In the genomic region with DNA sequence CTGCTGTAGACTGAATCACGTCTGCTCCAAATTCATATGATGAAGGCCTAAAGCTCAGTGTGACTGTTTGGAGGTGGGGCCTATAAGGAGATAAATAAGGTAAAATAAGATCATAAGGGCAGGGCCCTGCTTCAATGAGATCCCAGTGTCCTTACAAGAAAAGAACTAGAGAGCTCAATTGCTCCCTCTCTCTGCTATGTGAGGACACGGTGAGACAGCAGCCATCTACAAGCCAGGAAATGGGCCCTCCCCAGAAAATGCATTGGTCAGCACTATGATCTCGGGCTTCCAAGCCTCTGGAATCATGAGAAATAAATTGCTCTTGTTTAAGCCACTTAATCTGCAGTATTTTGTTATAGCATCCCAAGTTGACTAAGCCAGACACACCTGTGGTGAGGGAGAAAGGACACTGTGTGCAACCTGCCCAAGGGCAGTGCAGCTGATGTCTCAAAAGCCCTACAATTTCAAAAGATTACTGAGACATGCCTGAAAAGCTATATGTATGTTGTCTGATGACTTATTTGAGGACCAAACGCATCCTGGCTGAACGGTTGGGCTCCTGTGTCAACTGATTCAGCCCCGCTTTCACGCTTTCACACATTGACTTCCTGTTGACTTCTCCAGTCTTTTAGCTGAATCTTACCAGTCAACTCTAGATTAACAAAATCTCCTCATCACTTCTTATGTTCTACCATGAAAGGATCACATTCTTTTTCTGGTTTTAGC, we compare ENCODE assay signal across 9 cellular contexts. TPM values are rescaled to one million over a fixed set of nuclear protein-coding genes. Genes with fewer than 3 reads are reported as not detected.
DNase-seq lines count a peak whose midpoint lies in the region; ATAC-seq and TF ChIP-seq lines count a peak whose summit lies in the region.
"Had no signal": no experiment of that assay in that cellular context is flagged by ENCODE, and none has a peak within 500 bp of the region (broad histone marks: within the 10 kb centered on the region; RNA-seq: fewer than 3 reads in every experiment).

No MANE protein-coding gene starts in this region.

- peak in 1 of 12 donors; percentile 17 for TF ChIP-seq CTCF in heart left ventricle (IDR thresholded peaks at IDR 0.05)

- H3K4me3 ChIP-seq in heart left ventricle (no peak overlapping the region), MG63 (no peak overlapping the region)

- peaks cover 0 to 8% (median 0%) of the 10 kb centered on the region in 12 donors for H3K4me1 ChIP-seq in heart left ventricle

- 60 to 70% (median 66%) methylated on average over 7 of the region's 7 CpGs for WGBS in heart left ventricle, 4 donors

- no peak for TF ChIP-seq POLR2A in heart left ventricle (IDR thresholded peaks at IDR 0.05)

- peak overlapping the region in 1 of 12 donors; percentile 77 for H3K27ac ChIP-seq in heart left ventricle

- no peaks in the 10 kb centered on the region for H3K27me3 ChIP-seq in heart left ventricle
- no peaks in the 10 kb centered on the region for H3K27me3 ChIP-seq in MG63

- intact Hi-C loops in heart left ventricle (cut with DNase I) = no loop called here

- ATAC-seq in HG02852 (IDR thresholded peaks at IDR 0.05; ENCODE audit: unreplicated experiment) (peak; percentile 75), heart left ventricle (no peak), GM19463 (IDR thresholded peaks at IDR 0.05; ENCODE audit: unreplicated experiment) (no peak)

- peak; percentile 30 for DNase-seq in activated CD8-positive, alpha-beta memory T cell treated with anti-CD3 and anti-CD28 coated beads, Interleukin-2, amount 50 U/mL, for 1 hour (ENCODE audit: extremely low read depth)
- DNase-seq in iPS DF 19.7 (ENCODE audit: low read depth, low spot score) = peak; percentile 40
- peak; percentile 29 to 73 for DNase-seq in stimulated activated CD8-positive, alpha-beta memory T cell treated with anti-CD3 and anti-CD28 coated beads, Interleukin-7, amount 100 ng/mL, for 48 hours (ENCODE audit: extremely low read depth in 1 of 2, low read depth in 1 of 2)
- no peak for DNase-seq in heart left ventricle
- DNase-seq in MG63 = no peak
- no peak for DNase-seq in NOMO-1 (lab: John Stamatoyannopoulos, UW; ENCODE audit: unreplicated experiment in 2 of 2)

- no peaks in the 10 kb centered on the region for H3K9me3 ChIP-seq in heart left ventricle
- H3K9me3 ChIP-seq in MG63 = no peaks in the 10 kb centered on the region

- H3K36me3 ChIP-seq in heart left ventricle (no peaks in the 10 kb centered on the region), MG63 (no peaks in the 10 kb centered on the region)

RNA-seq across cellular contexts. Expression of a gene that starts 13.2 kb away (rescaled TPM):
- total RNA-seq in heart left ventricle = 1 to 10 TPM in 2 of 9 donors, under 1 TPM in 3, not detected in 4; 0.35 to 6.3 (median 0.55) TPM
- polyA plus RNA-seq in heart left ventricle = under 1 TPM; 0.21 to 0.42 TPM
- not detected in 2 replicates for total RNA-seq in MG63 (2014; rRNA removed; shearing (Covaris generic); ENCODE audit: low replicate concordance)
- total RNA-seq: bronchial epithelial cell had no signal

RNA-seq across cellular contexts. Expression of a gene that starts 51.8 kb away (rescaled TPM):
- total RNA-seq in heart left ventricle = 1 to 10 TPM in 2 of 9 donors, under 1 TPM in 3, not detected in 4; 0.23 to 3.8 (median 0.72) TPM
- under 1 TPM in 1 of 2 donors, not detected in 1; 0.82 TPM for polyA plus RNA-seq in heart left ventricle
- total RNA-seq in MG63 (2014; rRNA removed; shearing (Covaris generic); ENCODE audit: low replicate concordance) = 0.07 TPM in 1 of 2 replicates, not detected in the other
- total RNA-seq: bronchial epithelial cell had no signal

Comparison
In these comparisons a context has a peak if more than half of its experiments do, and no peak if none do; other contexts are left out.
1. DNase-seq: peak in activated CD8-positive, alpha-beta memory T cell treated with anti-CD3 and anti-CD28 coated beads, Interleukin-2, amount 50 U/mL, for 1 hour (single experiment), iPS DF 19.7 (single experiment) and stimulated activated CD8-positive, alpha-beta memory T cell treated with anti-CD3 and anti-CD28 coated beads, Interleukin-7, amount 100 ng/mL, for 48 hours (2 of 2); none in heart left ventricle (0 of 5), MG63 (single experiment) and NOMO-1 (0 of 2).